In the genomic region with DNA sequence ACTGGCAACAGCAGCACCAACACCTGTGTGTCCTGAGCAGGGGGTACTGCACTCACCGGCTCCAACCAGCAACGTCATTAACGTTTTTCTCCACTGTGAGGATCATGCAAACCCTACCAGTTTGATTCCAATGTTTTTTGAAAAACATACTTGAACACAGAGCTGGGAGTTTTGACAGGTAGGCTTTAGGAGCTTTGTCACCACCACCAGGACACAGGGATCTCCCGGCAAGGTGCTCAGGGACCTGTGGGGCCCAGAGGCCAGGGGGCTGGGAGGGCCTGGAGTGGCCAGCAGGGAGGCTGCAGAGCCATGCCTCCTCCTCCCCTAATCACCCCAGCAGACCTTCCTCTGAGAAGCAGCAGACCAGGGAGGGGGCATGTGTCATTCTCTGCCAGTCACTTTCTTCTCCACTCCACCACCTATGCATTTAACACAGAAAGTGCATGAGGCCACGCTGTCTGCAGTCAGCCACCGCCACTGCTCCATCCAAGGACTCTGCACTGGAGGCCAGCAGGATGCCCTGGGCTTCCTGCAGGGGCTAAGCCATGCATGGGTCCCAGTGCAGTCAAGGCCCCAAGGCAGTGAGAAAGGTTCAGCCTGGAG, we compare ENCODE assay signal across 5 cellular contexts.
"Had no signal": no experiment of that assay in that cellular context is flagged by ENCODE, and none has a peak within 500 bp of the region (broad histone marks: within the 10 kb centered on the region; RNA-seq: fewer than 3 reads in every experiment).

No MANE protein-coding gene starts in this region.

- DNase-seq: H9, HCEC 1CT, IMR-90 had no signal

- ATAC-seq: GM23338 had no signal

- H3K4me2 ChIP-seq: GM23338 had no signal

- H2AFZ ChIP-seq: GM23338 had no signal

- H3K4me3 ChIP-seq: GM23338, K562 had no signal
